Comparison of ENCODE assay signal across 8 cellular contexts in genomic region chr7:120951309-120951706, GRCh38. TPM values are rescaled to one million over a fixed set of nuclear protein-coding genes. Genes with fewer than 3 reads are reported as not detected.
DNase-seq lines count a peak whose midpoint lies in the region; ATAC-seq, FAIRE-seq and TF ChIP-seq lines count a peak whose summit lies in the region.

No MANE protein-coding gene starts in this region.

- H3K4me3 Mint-ChIP-seq in activated naive CD8-positive, alpha-beta T cell treated with anti-CD3 and anti-CD28 coated beads, Interleukin-2, amount 10 ng/mL, durations not matched to agents 7 days and 5 days, result peak overlapping the region; percentile 94

- H3K9ac ChIP-seq in HUES64 (ENCODE audit: low read depth, low read length), result peak overlapping the region; percentile 98
- H3K9ac ChIP-seq in keratinocyte (ENCODE audit: control insufficient read depth, extremely low read depth, insufficient read depth, low read length), result peak overlapping the region; percentile 91

- no peak for ATAC-seq in activated naive CD8-positive, alpha-beta T cell treated with anti-CD3 and anti-CD28 coated beads, Interleukin-2, amount 10 ng/mL, durations not matched to agents 7 days and 5 days (ENCODE audit: low read depth)

- FAIRE-seq in keratinocyte (lab: Jason Lieb, UNC) (no peak), urothelium cell line (lab: Jason Lieb, UNC) (no peak), RCC 7860 (lab: Jason Lieb, UNC) (no peak)

- peaks cover 14% of the 10 kb centered on the region for H3K36me3 Mint-ChIP-seq in activated naive CD8-positive, alpha-beta T cell treated with anti-CD3 and anti-CD28 coated beads, Interleukin-2, amount 10 ng/mL, durations not matched to agents 7 days and 5 days

- TF ChIP-seq EP300 in stomach (IDR thresholded peaks at IDR 0.05), result no peak

- 58% methylated on average over 6 of the region's 8 CpGs for WGBS in HUES64
- 5 to 12% (median 7%) methylated on average over 8 of the region's 8 CpGs for WGBS in stomach, 5 donors

- H3K36me3 ChIP-seq in HUES64 (ENCODE audit: insufficient read depth, low read length) (peaks cover 44% of the 10 kb centered on the region), keratinocyte (ENCODE audit: control insufficient read depth in 2 of 2, extremely low read depth in 1 of 2, insufficient read depth in 2 of 2, low read length in 2 of 2) (no peaks in the 10 kb centered on the region), stomach (peaks cover 6 to 33% (median 29%) of the 10 kb centered on the region in 4 donors)

- no peak for TF ChIP-seq CTCF in keratinocyte (optimal IDR thresholded peaks at IDR 0.05 in 1 of 3, IDR thresholded peaks at IDR 0.05 in 1 of 3, conservative IDR thresholded peaks at IDR 0.05 in 1 of 3; ENCODE audit: extremely low read depth in 1 of 3, insufficient read depth in 2 of 3, low read length in 3 of 3)
- TF ChIP-seq CTCF in stomach (IDR thresholded peaks at IDR 0.05), result no peak

- dilution Hi-C loops in keratinocyte (cut with MboI; ENCODE audit: extremely low pct_ligation_motif_present, low sequenced_read_pairs), result no loop called here

- H3K4me3 ChIP-seq in HUES64 (ENCODE audit: low read length) (peak overlapping the region; percentile 84), keratinocyte (ENCODE audit: control insufficient read depth in 2 of 3, extremely low read depth in 1 of 3, insufficient read depth in 2 of 3, low read depth in 1 of 3, low read length in 3 of 3) (peak overlapping the region; percentile 57 to 74 (median 70)), stomach (peak overlapping the region; percentile 61 to 68 (median 66))

- H3K27me3 ChIP-seq in HUES64 (ENCODE audit: insufficient read depth, low read length) (no peaks in the 10 kb centered on the region), keratinocyte (ENCODE audit: control insufficient read depth, extremely low read depth, insufficient read depth, low read length) (no peaks in the 10 kb centered on the region), stomach (no peaks in the 10 kb centered on the region)

- H3K4me1 ChIP-seq in HUES64 (ENCODE audit: insufficient read depth, low read length) (peaks cover 4% of the 10 kb centered on the region; the same call in 1 of the 2 replicates), keratinocyte (ENCODE audit: control insufficient read depth, extremely low read depth, insufficient read depth, low read length) (peaks cover 9% of the 10 kb centered on the region), stomach (peaks cover 15 to 43% (median 23%) of the 10 kb centered on the region in 4 donors)

- H3K27me3 Mint-ChIP-seq in activated naive CD8-positive, alpha-beta T cell treated with anti-CD3 and anti-CD28 coated beads, Interleukin-2, amount 10 ng/mL, durations not matched to agents 7 days and 5 days, result peaks cover 7% of the 10 kb centered on the region

- H3K27ac ChIP-seq in HUES64 (ENCODE audit: low read depth, low read length) (peak overlapping the region; percentile 97; the same call in 1 of the 2 replicates), keratinocyte (ENCODE audit: control insufficient read depth, insufficient read depth, low read length) (peak overlapping the region; percentile 88), stomach (peak overlapping the region; percentile 97 to 99 (median 98))

- POLR2A ChIA-PET in activated naive CD8-positive, alpha-beta T cell treated with anti-CD3 and anti-CD28 coated beads, Interleukin-2, amount 10 ng/mL, durations not matched to agents 7 days and 5 days (lab: Charles Lee), result interaction anchor here (0.7 to 1.0 kb wide), 2 partner anchors 9 to 151 kb away, joined by 3 to 4 read pairs; no protein-coding TSS in a partner anchor

- intact Hi-C loops in stomach (cut with DNase I; ENCODE audit: low total_unique reads), result no loop called here

- no peaks in the 10 kb centered on the region for H4K20me1 ChIP-seq in keratinocyte (ENCODE audit: control insufficient read depth, extremely low read depth, insufficient read depth, low read length)

- H3K9me3 ChIP-seq in HUES64 (ENCODE audit: insufficient read depth, low read depth, low read length) (no peaks in the 10 kb centered on the region), keratinocyte (ENCODE audit: control insufficient read depth, low read depth, low read length) (no peaks in the 10 kb centered on the region), stomach (no peaks in the 10 kb centered on the region)

- peak overlapping the region; percentile 71 for H2AFZ ChIP-seq in keratinocyte (ENCODE audit: control insufficient read depth, low read length)

- H3K9me1 ChIP-seq in keratinocyte (ENCODE audit: control insufficient read depth, extremely low read depth, insufficient read depth, low read length), result no peaks in the 10 kb centered on the region

- H3K27ac Mint-ChIP-seq in activated naive CD8-positive, alpha-beta T cell treated with anti-CD3 and anti-CD28 coated beads, Interleukin-2, amount 10 ng/mL, durations not matched to agents 7 days and 5 days, result peak overlapping the region; percentile 98

- H3K4me1 Mint-ChIP-seq in activated naive CD8-positive, alpha-beta T cell treated with anti-CD3 and anti-CD28 coated beads, Interleukin-2, amount 10 ng/mL, durations not matched to agents 7 days and 5 days, result peaks cover 10% of the 10 kb centered on the region

- peak overlapping the region; percentile 69 for H3K4me2 ChIP-seq in keratinocyte (ENCODE audit: control insufficient read depth, extremely low read depth, insufficient read depth, low read depth, low read length)

- no peak for DNase-seq in activated naive CD8-positive, alpha-beta T cell treated with anti-CD3 and anti-CD28 coated beads, Interleukin-2, amount 10 ng/mL, durations not matched to agents 7 days and 5 days
- DNase-seq in keratinocyte (ENCODE audit: low read depth, low spot score), result no peak
- DNase-seq in stomach, result no peak
- DNase-seq in urothelium cell line (ENCODE audit: low spot score), result no peak
- DNase-seq in RCC 7860 (ENCODE audit: low spot score), result no peak
- DNase-seq in GOT3 (lab: John Stamatoyannopoulos, UW), result no peak
- no peak for DNase-seq in epidermal melanocyte (ENCODE audit: insufficient read length, low spot score)

- H3K79me2 ChIP-seq in keratinocyte (ENCODE audit: control insufficient read depth, insufficient read depth, low read length), result peaks cover 6% of the 10 kb centered on the region

- no peak for TF ChIP-seq POLR2A in stomach (IDR thresholded peaks at IDR 0.05)

- no peaks in the 10 kb centered on the region for H3K9me3 Mint-ChIP-seq in activated naive CD8-positive, alpha-beta T cell treated with anti-CD3 and anti-CD28 coated beads, Interleukin-2, amount 10 ng/mL, durations not matched to agents 7 days and 5 days

RNA-seq across cellular contexts. Expression of gene ING3, which starts 0.7 kb away (rescaled TPM):
- 22.0 TPM for polyA plus RNA-seq in HUES64 (2013, experiment 1 of 2)
- polyA plus RNA-seq in HUES64 (2013, experiment 2 of 2), result 19.8 TPM
- total RNA-seq in activated naive CD8-positive, alpha-beta T cell treated with anti-CD3 and anti-CD28 coated beads, Interleukin-2, amount 10 ng/mL, durations not matched to agents 7 days and 5 days, result 10 to 100 TPM; 20.4 to 23.3 TPM
- polyA plus RNA-seq in keratinocyte, result 4.4 to 9.0 TPM (median 7.4 TPM) in 3 replicates
- polyA plus RNA-seq in keratinocyte (2011; ENCODE audit: low read depth), result 5.8 TPM
- polyA plus RNA-seq in keratinocyte (2011; cell fraction: cytosol; rRNA removed), result 2.7 and 6.5 TPM in 2 replicates
- polyA plus RNA-seq in keratinocyte (2011; cell fraction: nucleus; rRNA removed), result 7.1 and 9.9 TPM in 2 replicates
- 4.5 and 6.9 TPM in 2 replicates for polyA plus RNA-seq in keratinocyte (2012; ENCODE audit: low replicate concordance)
- 2.0 to 5.8 TPM (median 3.7 TPM) in 3 replicates for polyA minus RNA-seq in keratinocyte
- 2.5 TPM for polyA minus RNA-seq in keratinocyte (2011; cell fraction: cytosol; rRNA and poly(A)+ RNA removed)
- 3.3 and 7.2 TPM in 2 replicates for polyA minus RNA-seq in keratinocyte (2011; cell fraction: nucleus; rRNA and poly(A)+ RNA removed)
- 10 to 100 TPM in 4 of 5 donors, 1 to 10 TPM in 1; 8.4 to 37.1 (median 26.3) TPM for total RNA-seq in stomach
- 10 to 100 TPM in 2 of 3 donors, 1 to 10 TPM in 1; 6.3 to 17.1 (median 10.0) TPM for polyA plus RNA-seq in stomach

RNA-seq across cellular contexts. Expression of gene CPED1, which starts 37.2 kb away (rescaled TPM):
- 0.65 TPM for polyA plus RNA-seq in HUES64 (2013, experiment 1 of 2)
- polyA plus RNA-seq in HUES64 (2013, experiment 2 of 2), result 1.1 TPM
- total RNA-seq in activated naive CD8-positive, alpha-beta T cell treated with anti-CD3 and anti-CD28 coated beads, Interleukin-2, amount 10 ng/mL, durations not matched to agents 7 days and 5 days, result not detected
- polyA plus RNA-seq in keratinocyte (0.62 to 1.1 TPM (median 0.72 TPM) in 3 replicates), stomach (1 to 10 TPM; 3.0 to 3.7 (median 3.2) TPM)
- not detected for polyA plus RNA-seq in keratinocyte (2011; ENCODE audit: low read depth)
- 0.88 and 1.5 TPM in 2 replicates for polyA plus RNA-seq in keratinocyte (2011; cell fraction: cytosol; rRNA removed)
- 0.99 and 1.1 TPM in 2 replicates for polyA plus RNA-seq in keratinocyte (2011; cell fraction: nucleus; rRNA removed)
- 0.11 and 0.78 TPM in 2 replicates for polyA plus RNA-seq in keratinocyte (2012; ENCODE audit: low replicate concordance)
- polyA minus RNA-seq in keratinocyte, result 0.52 to 2.4 TPM (median 1.6 TPM) in 3 replicates
- 0.96 TPM for polyA minus RNA-seq in keratinocyte (2011; cell fraction: cytosol; rRNA and poly(A)+ RNA removed)
- polyA minus RNA-seq in keratinocyte (2011; cell fraction: nucleus; rRNA and poly(A)+ RNA removed), result 0.74 and 6.1 TPM in 2 replicates
- total RNA-seq in stomach, result 10 to 100 TPM in 4 of 5 donors, 1 to 10 TPM in 1; 8.4 to 58.7 (median 44.9) TPM

Comparison
In these comparisons a context has a peak if more than half of its experiments do, and no peak if none do; other contexts are left out.
1. RNA of gene CPED1, which starts 37.2 kb away (total RNA-seq): 8.4 to 58.7 TPM in stomach; not detected in activated naive CD8-positive, alpha-beta T cell treated with anti-CD3 and anti-CD28 coated beads, Interleukin-2, amount 10 ng/mL, durations not matched to agents 7 days and 5 days; every median in the first group is over 4 times any median in the second.
2. Peak in every context shown above with its lines, with median percentiles within 50 percentile points of each other: H3K27ac ChIP-seq and H3K4me3 ChIP-seq.